8 cellular contexts compared by ENCODE assay signal in the genomic region with DNA sequence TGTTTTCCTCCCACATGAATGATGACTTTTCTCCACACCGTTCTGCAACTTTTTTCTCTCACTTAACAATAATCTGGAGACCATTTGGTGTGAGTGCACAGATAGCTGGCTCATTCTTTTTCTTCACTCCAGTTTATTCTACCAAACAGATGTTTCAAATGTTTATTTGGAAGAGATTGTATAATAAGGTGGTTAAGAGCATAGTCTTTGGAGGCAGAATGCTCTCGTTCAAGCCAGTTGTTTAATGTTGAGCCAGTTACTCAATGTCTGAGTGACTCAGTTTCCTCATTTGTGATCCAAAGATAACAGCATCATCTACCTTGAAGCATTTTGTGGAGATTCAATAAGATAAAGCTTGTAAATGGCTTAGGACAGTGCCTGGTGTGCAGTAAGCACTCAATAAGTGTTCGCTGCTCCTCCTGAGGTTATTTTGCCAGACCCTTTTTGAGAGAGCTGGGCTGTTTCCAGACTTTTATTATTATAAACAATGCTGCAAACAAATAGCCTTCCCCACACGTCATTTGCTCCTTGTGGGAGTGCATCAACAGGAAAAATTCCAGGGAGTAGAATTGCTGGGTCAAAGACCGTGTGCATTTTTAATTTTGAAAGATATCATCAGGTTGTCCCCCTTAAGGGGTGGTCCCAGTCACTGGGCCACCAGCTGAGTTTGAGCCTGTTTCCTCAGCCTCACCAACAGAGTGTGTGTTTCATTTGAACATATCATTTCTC.
"Had no signal": no experiment of that assay in that cellular context is flagged by ENCODE, and none has a peak within 500 bp of the region (broad histone marks: within the 10 kb centered on the region; RNA-seq: fewer than 3 reads in every experiment).

No MANE protein-coding gene starts in this region.

- H3K27me3 ChIP-seq: gastrocnemius medialis had no signal

- H3K9me3 ChIP-seq: gastrocnemius medialis had no signal

- H3K27ac ChIP-seq: gastrocnemius medialis had no signal

- H3K36me3 ChIP-seq: gastrocnemius medialis had no signal

- H3K4me3 ChIP-seq: gastrocnemius medialis had no signal

- DNase-seq: activated CD4-positive, alpha-beta T cell treated with anti-CD3 and anti-CD28 coated beads, Interleukin-2, amount 10 ng/mL, durations not matched to agents 24 days and 14 days; activated naive CD4-positive, alpha-beta T cell treated with anti-CD3 and anti-CD28 coated beads, Interleukin-2, amount 50 U/mL, for 16 hours; activated T-cell treated with anti-CD3 and anti-CD28 coated beads for 4 hours; amniotic stem cell; erythroblast; gastrocnemius medialis; stimulated activated CD4-positive, alpha-beta T cell treated with anti-CD3 and anti-CD28 coated beads, Interleukin-4, amount 100 ng/mL, for 1 hour; T-helper 17 cell had no signal
